In genomic region chr3:115336836-115337235, GRCh38 we compare ENCODE assay signal across 24 cellular contexts.
DNase-seq lines count a peak whose midpoint lies in the region; ATAC-seq and TF ChIP-seq lines count a peak whose summit lies in the region.
"Had no signal": no experiment of that assay in that cellular context is flagged by ENCODE, and none has a peak within 500 bp of the region (broad histone marks: within the 10 kb centered on the region; RNA-seq: fewer than 3 reads in every experiment).

No MANE protein-coding gene starts in this region.

- H3K36me3 ChIP-seq in mammary epithelial cell (ENCODE audit: insufficient read depth, low read length) = no peaks in the 10 kb centered on the region
- H3K36me3 ChIP-seq: BE2C; BLaER1 treated with 17β-estradiol and CSF1 and Interleukin-3, amounts not matched to agents 10 nM and 100 nM had no signal

- no peak overlapping the region for H3K9ac ChIP-seq in mammary epithelial cell (ENCODE audit: insufficient read depth, low read length)
- H3K9ac ChIP-seq: BLaER1 treated with 17β-estradiol and CSF1 and Interleukin-3, amounts not matched to agents 10 nM and 100 nM had no signal

- H2AFZ ChIP-seq in mammary epithelial cell (ENCODE audit: low read depth, low read length) = peak overlapping the region; percentile 30
- H2AFZ ChIP-seq: GM23338 had no signal

- H3K36me3 Mint-ChIP-seq in MCF 10A (ENCODE audit: insufficient read depth, unreplicated experiment) = no peaks in the 10 kb centered on the region
- H3K36me3 Mint-ChIP-seq: CD14-positive monocyte had no signal

- BruUV-seq in mammary epithelial cell (replicated peaks; lab: Mats Ljungman, UMichigan) (no TSS peak), MCF 10A (replicated peaks; lab: Mats Ljungman, UMichigan) (no TSS peak)

- DNase-seq in mammary epithelial cell (peak; percentile 47), MCF 10A (ENCODE audit: unreplicated experiment) (no peak), epithelial cell of esophagus (ENCODE audit: low read depth) (peak; percentile 78), foreskin keratinocyte (peak; percentile 33 to 78), NCI-H524 (lab: John Stamatoyannopoulos, UW) (no peak), NOMO-1 treated with dmso at 0.1 percent for 144 hours (lab: John Stamatoyannopoulos, UW; ENCODE audit: unreplicated experiment) (no peak)
- DNase-seq: 8988T; ACHN; AML-193; BE2C; CD4-positive, alpha-beta T cell; CD8-positive, alpha-beta memory T cell; DMS 273 treated with DMSO at 0.1 percent for 48 hours; DMS79; EL; GDM1; H9 had no signal

- peaks cover 7% of the 10 kb centered on the region for H3K4me1 Mint-ChIP-seq in MCF 10A (ENCODE audit: insufficient read depth, unreplicated experiment)
- H3K4me1 Mint-ChIP-seq: CD14-positive monocyte; CD8-positive, alpha-beta memory T cell; GM23338 had no signal

- TF ChIP-seq CTCF in mammary epithelial cell (conservative IDR thresholded peaks at IDR 0.05 in 1 of 2, IDR thresholded peaks at IDR 0.05 in 1 of 2; ENCODE audit: extremely low read depth in 1 of 2, insufficient read depth in 1 of 2, low read depth in 1 of 2, low read length in 2 of 2) (no peak), MCF 10A (IDR thresholded peaks at IDR 0.05; ENCODE audit: unreplicated experiment) (no peak), epithelial cell of esophagus (IDR thresholded peaks at IDR 0.05; ENCODE audit: insufficient read depth, low read depth, low read length, missing control alignments) (no peak), foreskin keratinocyte (conservative IDR thresholded peaks at IDR 0.05) (no peak)

- H3K27me3 ChIP-seq in mammary epithelial cell (ENCODE audit: insufficient read depth, low read length) (no peaks in the 10 kb centered on the region), foreskin keratinocyte (peaks cover 4% of the 10 kb centered on the region)
- H3K27me3 ChIP-seq: BE2C; BLaER1 treated with 17β-estradiol and CSF1 and Interleukin-3, amounts not matched to agents 10 nM and 100 nM had no signal

- peak; percentile 27 for ATAC-seq in foreskin keratinocyte
- ATAC-seq in GM21619 (IDR thresholded peaks at IDR 0.05; ENCODE audit: unreplicated experiment) = no peak
- ATAC-seq: A549, GM12878, GM23338, HCT116 had no signal

- in situ Hi-C loops in mammary epithelial cell (cut with MboI; ENCODE audit: low sequenced_read_pairs in 2 of 2) = no loop called here

- no peaks in the 10 kb centered on the region for H3K9me3 Mint-ChIP-seq in MCF 10A (ENCODE audit: unreplicated experiment)
- H3K9me3 Mint-ChIP-seq: CD14-positive monocyte; CD4-positive, alpha-beta T cell; CD8-positive, alpha-beta memory T cell; GM23338; H9 had no signal

- H3K4me1 ChIP-seq in mammary epithelial cell (ENCODE audit: insufficient read depth, low read length) = peaks cover 18% of the 10 kb centered on the region
- H3K4me1 ChIP-seq in foreskin keratinocyte = peaks cover 6% of the 10 kb centered on the region

- H3K27ac ChIP-seq in mammary epithelial cell (ENCODE audit: insufficient read depth, low read depth, low read length) = no peak overlapping the region
- H3K27ac ChIP-seq in foreskin keratinocyte = no peak overlapping the region
- H3K27ac ChIP-seq: A549; BLaER1 treated with 17β-estradiol and CSF1 and Interleukin-3, amounts not matched to agents 10 nM and 100 nM had no signal

- POLR2A ChIA-PET in MCF 10A (lab: Yijun Ruan, JAX) = no interaction called here

- H3K4me2 ChIP-seq in mammary epithelial cell (ENCODE audit: insufficient read depth, low read depth, low read length) = no peak overlapping the region
- H3K4me2 ChIP-seq: A549; BLaER1 treated with 17β-estradiol and CSF1 and Interleukin-3, amounts not matched to agents 10 nM and 100 nM; GM23338 had no signal

- no peaks in the 10 kb centered on the region for H4K20me1 ChIP-seq in mammary epithelial cell (ENCODE audit: insufficient read depth, low read length)
- H4K20me1 ChIP-seq: BLaER1 treated with 17β-estradiol and CSF1 and Interleukin-3, amounts not matched to agents 10 nM and 100 nM had no signal

- no peak overlapping the region for H3K4me3 Mint-ChIP-seq in MCF 10A (ENCODE audit: unreplicated experiment)
- H3K4me3 Mint-ChIP-seq: CD14-positive monocyte; CD4-positive, alpha-beta T cell; CD8-positive, alpha-beta memory T cell; GM23338; H9 had no signal

- H3K79me2 ChIP-seq in mammary epithelial cell (ENCODE audit: insufficient read depth, low read length) = no peaks in the 10 kb centered on the region

- dilution Hi-C loops in mammary epithelial cell (cut with HindIII; ENCODE audit: low sequenced_read_pairs) = no loop called here

- H3K4me3 ChIP-seq in mammary epithelial cell (replicated peaks in 1 of 3; ENCODE audit: insufficient read depth in 1 of 3, low read depth in 2 of 3, low read length in 3 of 3) (no peak overlapping the region), epithelial cell of esophagus (ENCODE audit: low read length) (no peak overlapping the region)
- H3K4me3 ChIP-seq: A549; BLaER1 treated with 17β-estradiol and CSF1 and Interleukin-3, amounts not matched to agents 10 nM and 100 nM; GM12878; GM23338 had no signal

- no peaks in the 10 kb centered on the region for H3K9me3 ChIP-seq in mammary epithelial cell (replicated peaks; ENCODE audit: insufficient read depth, low read length)
- H3K9me3 ChIP-seq: A549; BE2C; BLaER1 treated with 17β-estradiol and CSF1 and Interleukin-3, amounts not matched to agents 10 nM and 100 nM had no signal

- intact Hi-C loops in mammary epithelial cell (cut with micrococcal nuclease) = loop anchor here (5.0 kb wide), 1 partner anchor 100 kb away; no protein-coding TSS in a partner anchor
- intact Hi-C loops in MCF 10A (cut with micrococcal nuclease) = no loop called here

- no peak overlapping the region for H3K27ac Mint-ChIP-seq in MCF 10A (ENCODE audit: low read depth, unreplicated experiment)
- H3K27ac Mint-ChIP-seq: CD14-positive monocyte; CD4-positive, alpha-beta T cell; CD8-positive, alpha-beta memory T cell; GM23338; H9 had no signal

- CTCF ChIA-PET in mammary epithelial cell (lab: Charles Lee; ENCODE audit: low non-redundant PET) = no interaction called here
- CTCF ChIA-PET in MCF 10A (lab: Yijun Ruan, JAX) = no interaction called here

- H3K27me3 Mint-ChIP-seq in MCF 10A (ENCODE audit: insufficient read depth, unreplicated experiment) = no peaks in the 10 kb centered on the region
- H3K27me3 Mint-ChIP-seq: CD4-positive, alpha-beta T cell had no signal

- 32% methylated on average over 4 of the region's 4 CpGs for WGBS in mammary epithelial cell (ENCODE audit: low coverage, missing lambda C conversion rate)

Comparison
In these comparisons a context has a peak if more than half of its experiments do, and no peak if none do; other contexts are left out.
1. DNase-seq: peak in mammary epithelial cell (single experiment), epithelial cell of esophagus (single experiment) and foreskin keratinocyte (2 of 2); none in MCF 10A (single experiment), NCI-H524 (0 of 2) and NOMO-1 treated with dmso at 0.1 percent for 144 hours (single experiment).